10 cellular contexts compared by ENCODE assay signal in the genomic region with DNA sequence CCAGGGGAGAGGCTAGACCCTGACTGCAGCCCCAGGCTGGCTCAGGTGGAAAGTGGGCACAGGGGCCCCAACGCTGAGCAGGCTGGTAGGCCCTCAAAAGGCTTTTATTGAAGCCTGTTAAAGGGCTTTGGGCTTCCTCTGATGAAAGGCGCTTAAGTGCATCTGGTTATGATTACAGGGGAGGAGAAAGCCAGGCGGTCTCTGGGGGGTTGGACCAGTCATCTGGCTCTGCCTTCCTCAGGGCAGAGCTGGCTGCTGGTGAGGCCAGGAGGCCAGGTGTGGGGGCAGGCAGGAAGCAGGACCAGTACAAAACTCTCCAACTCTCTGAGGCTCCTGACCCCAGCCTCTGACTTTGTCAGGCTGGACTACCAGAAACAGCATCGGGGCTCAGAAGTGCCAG.
DNase-seq lines count a peak whose midpoint lies in the region; ATAC-seq and TF ChIP-seq lines count a peak whose summit lies in the region.
"Had no signal": no experiment of that assay in that cellular context is flagged by ENCODE, and none has a peak within 500 bp of the region (broad histone marks: within the 10 kb centered on the region; RNA-seq: fewer than 3 reads in every experiment).

No MANE protein-coding gene starts in this region.

- H3K9me3 ChIP-seq in OCI-LY1 (ENCODE audit: low read length): no peaks in the 10 kb centered on the region
- H3K9me3 ChIP-seq: mucosa of descending colon had no signal

- peak; percentile 26 to 33 for ATAC-seq in stimulated activated naive B cell treated with anti-CD40 and anti-IgM and Interleukin-4, amounts not matched to agents 10 μg/mL and 1 μg/mL and 100 μg/mL, for 72 hours (replicated peaks)
- no peak for ATAC-seq in activated CD8-positive, alpha-beta memory T cell treated with anti-CD3 and anti-CD28 coated beads, Interleukin-2, amount 10 ng/mL, durations not matched to agents 7 days and 5 days
- no peak for ATAC-seq in GM18858 (IDR thresholded peaks at IDR 0.05; ENCODE audit: unreplicated experiment)
- ATAC-seq: mucosa of descending colon had no signal

- H3K4me3 Mint-ChIP-seq in activated naive CD4-positive, alpha-beta T cell treated with anti-CD3 and anti-CD28 coated beads, Interleukin-2, amount 50 U/mL, for 24 hours: peak overlapping the region; percentile 88
- peak overlapping the region; percentile 83 to 85 for H3K4me3 Mint-ChIP-seq in stimulated activated naive B cell treated with anti-CD40 and anti-IgM and Interleukin-4, amounts not matched to agents 10 μg/mL and 1 μg/mL and 100 μg/mL, for 72 hours
- H3K4me3 Mint-ChIP-seq in activated CD8-positive, alpha-beta memory T cell treated with anti-CD3 and anti-CD28 coated beads, Interleukin-2, amount 10 ng/mL, durations not matched to agents 7 days and 5 days: no peak overlapping the region

- H3K4me1 ChIP-seq in OCI-LY1 (ENCODE audit: insufficient read depth, low read length, severe bottlenecking): peaks cover 55% of the 10 kb centered on the region

- no peaks in the 10 kb centered on the region for H3K36me3 Mint-ChIP-seq in activated naive CD4-positive, alpha-beta T cell treated with anti-CD3 and anti-CD28 coated beads, Interleukin-2, amount 50 U/mL, for 24 hours
- peaks cover 7 to 10% of the 10 kb centered on the region in 2 donors for H3K36me3 Mint-ChIP-seq in stimulated activated naive B cell treated with anti-CD40 and anti-IgM and Interleukin-4, amounts not matched to agents 10 μg/mL and 1 μg/mL and 100 μg/mL, for 72 hours
- no peaks in the 10 kb centered on the region for H3K36me3 Mint-ChIP-seq in activated CD8-positive, alpha-beta memory T cell treated with anti-CD3 and anti-CD28 coated beads, Interleukin-2, amount 10 ng/mL, durations not matched to agents 7 days and 5 days

- H3K27ac Mint-ChIP-seq in activated naive CD4-positive, alpha-beta T cell treated with anti-CD3 and anti-CD28 coated beads, Interleukin-2, amount 50 U/mL, for 24 hours: no peak overlapping the region
- H3K27ac Mint-ChIP-seq in stimulated activated naive B cell treated with anti-CD40 and anti-IgM and Interleukin-4, amounts not matched to agents 10 μg/mL and 1 μg/mL and 100 μg/mL, for 72 hours: peak overlapping the region; percentile 89
- no peak overlapping the region for H3K27ac Mint-ChIP-seq in activated CD8-positive, alpha-beta memory T cell treated with anti-CD3 and anti-CD28 coated beads, Interleukin-2, amount 10 ng/mL, durations not matched to agents 7 days and 5 days

- H3K4me1 Mint-ChIP-seq in activated naive CD4-positive, alpha-beta T cell treated with anti-CD3 and anti-CD28 coated beads, Interleukin-2, amount 50 U/mL, for 24 hours: peaks cover 54% of the 10 kb centered on the region
- peaks cover 28 to 47% of the 10 kb centered on the region in 2 donors for H3K4me1 Mint-ChIP-seq in stimulated activated naive B cell treated with anti-CD40 and anti-IgM and Interleukin-4, amounts not matched to agents 10 μg/mL and 1 μg/mL and 100 μg/mL, for 72 hours
- peaks cover 31% of the 10 kb centered on the region for H3K4me1 Mint-ChIP-seq in activated CD8-positive, alpha-beta memory T cell treated with anti-CD3 and anti-CD28 coated beads, Interleukin-2, amount 10 ng/mL, durations not matched to agents 7 days and 5 days

- H2AFZ ChIP-seq in OCI-LY1 (ENCODE audit: low read length): no peak overlapping the region

- no peaks in the 10 kb centered on the region for H3K36me3 ChIP-seq in OCI-LY1 (ENCODE audit: insufficient read depth, low read length)

- no peaks in the 10 kb centered on the region for H3K27me3 Mint-ChIP-seq in activated naive CD4-positive, alpha-beta T cell treated with anti-CD3 and anti-CD28 coated beads, Interleukin-2, amount 50 U/mL, for 24 hours
- peaks cover 0 to 35% of the 10 kb centered on the region in 2 donors for H3K27me3 Mint-ChIP-seq in stimulated activated naive B cell treated with anti-CD40 and anti-IgM and Interleukin-4, amounts not matched to agents 10 μg/mL and 1 μg/mL and 100 μg/mL, for 72 hours
- H3K27me3 Mint-ChIP-seq in activated CD8-positive, alpha-beta memory T cell treated with anti-CD3 and anti-CD28 coated beads, Interleukin-2, amount 10 ng/mL, durations not matched to agents 7 days and 5 days: no peaks in the 10 kb centered on the region

- H3K27ac ChIP-seq in OCI-LY1 (ENCODE audit: low read depth, low read length, poor library complexity, severe bottlenecking): no peak overlapping the region

- H3K79me2 ChIP-seq in OCI-LY1 (ENCODE audit: insufficient read depth, low read length): no peaks in the 10 kb centered on the region

- no peak overlapping the region for H3K4me3 ChIP-seq in OCI-LY1 (ENCODE audit: low read depth, low read length, poor library complexity, severe bottlenecking)
- H3K4me3 ChIP-seq: mucosa of descending colon had no signal

- peak overlapping the region; percentile 69 for H3K4me2 ChIP-seq in OCI-LY1 (ENCODE audit: low read length)

- no peak for TF ChIP-seq CTCF in OCI-LY1 (IDR thresholded peaks at IDR 0.05; ENCODE audit: low read length)

- no peaks in the 10 kb centered on the region for H3K27me3 ChIP-seq in OCI-LY1 (ENCODE audit: insufficient read depth, low read length)

- CTCF ChIA-PET in activated CD8-positive, alpha-beta memory T cell treated with anti-CD3 and anti-CD28 coated beads, Interleukin-2, amount 10 ng/mL, durations not matched to agents 7 days and 5 days (lab: Charles Lee): no interaction called here

- no peak for DNase-seq in activated naive CD4-positive, alpha-beta T cell (lab: John Stamatoyannopoulos, UW)
- DNase-seq in fibroblast of gingiva (ENCODE audit: low read depth) (peak; percentile 73), HCEC 1CT (no peak)
- no peak for DNase-seq in stimulated activated naive B cell treated with anti-CD40 and anti-IgM and Interleukin-4, amounts not matched to agents 10 μg/mL and 1 μg/mL and 100 μg/mL, for 72 hours
- DNase-seq in activated CD8-positive, alpha-beta memory T cell treated with anti-CD3 and anti-CD28 coated beads, Interleukin-2, amount 10 ng/mL, durations not matched to agents 7 days and 5 days: no peak
- DNase-seq: Karpas-422 had no signal

- H3K9me3 Mint-ChIP-seq in activated naive CD4-positive, alpha-beta T cell treated with anti-CD3 and anti-CD28 coated beads, Interleukin-2, amount 50 U/mL, for 24 hours: no peaks in the 10 kb centered on the region
- H3K9me3 Mint-ChIP-seq in stimulated activated naive B cell treated with anti-CD40 and anti-IgM and Interleukin-4, amounts not matched to agents 10 μg/mL and 1 μg/mL and 100 μg/mL, for 72 hours: no peaks in the 10 kb centered on the region
- H3K9me3 Mint-ChIP-seq in activated CD8-positive, alpha-beta memory T cell treated with anti-CD3 and anti-CD28 coated beads, Interleukin-2, amount 10 ng/mL, durations not matched to agents 7 days and 5 days (ENCODE audit: low read depth): no peaks in the 10 kb centered on the region

- peak overlapping the region; percentile 63; the same call in 1 of the 2 replicates for H3K9ac ChIP-seq in OCI-LY1 (ENCODE audit: low read length)

- no peaks in the 10 kb centered on the region for H3K9me2 ChIP-seq in OCI-LY1 (ENCODE audit: low read depth, low read length)

- H4K20me1 ChIP-seq in OCI-LY1 (ENCODE audit: insufficient read depth, low read length): no peaks in the 10 kb centered on the region

- 0 out of 2 replicates have a peak, but pooled peaks cover 4% of the 10 kb centered on the region for H3F3A ChIP-seq in OCI-LY1 (ENCODE audit: insufficient read depth, low read length)

Comparison
In these comparisons a context has a peak if more than half of its experiments do, and no peak if none do; other contexts are left out.
1. ATAC-seq: peak in stimulated activated naive B cell treated with anti-CD40 and anti-IgM and Interleukin-4, amounts not matched to agents 10 μg/mL and 1 μg/mL and 100 μg/mL, for 72 hours (2 of 2); none in activated CD8-positive, alpha-beta memory T cell treated with anti-CD3 and anti-CD28 coated beads, Interleukin-2, amount 10 ng/mL, durations not matched to agents 7 days and 5 days (single experiment) and GM18858 (single experiment).